In the genomic region with DNA sequence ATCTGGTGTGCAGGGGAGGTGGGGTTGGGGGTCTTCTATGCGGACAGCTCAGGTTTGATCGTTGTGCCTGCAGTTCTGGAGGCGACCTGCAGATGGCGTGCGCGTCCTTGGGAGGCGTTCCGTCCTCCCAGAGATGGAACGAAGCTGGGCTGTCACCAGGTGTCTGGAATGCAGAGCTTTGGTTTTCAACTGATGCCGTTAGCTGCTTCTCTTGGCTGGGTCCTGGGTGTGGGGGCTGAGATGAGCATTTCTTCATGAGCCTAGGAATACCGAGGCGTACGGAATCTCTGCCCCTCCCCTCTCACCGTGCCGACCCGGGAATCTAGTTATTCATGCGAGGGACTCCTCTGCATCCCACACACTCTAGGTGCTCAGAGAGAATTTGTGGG, we compare ENCODE assay signal across 8 cellular contexts.
DNase-seq lines count a peak whose midpoint lies in the region; ATAC-seq and TF ChIP-seq lines count a peak whose summit lies in the region.

No MANE protein-coding gene starts in this region.

- peak; percentile 32 to 83 (median 62) for DNase-seq in CD8-positive, alpha-beta T cell
- DNase-seq in HT-29 (ENCODE audit: low spot score) (peak; percentile 82), RKO (ENCODE audit: low spot score) (peak; percentile 47), foreskin keratinocyte (peak in 1 of 2 donors; percentile 21), occipital lobe (lab: John Stamatoyannopoulos, UW) (peak; percentile 53), testis (peak; percentile 84)
- DNase-seq in activated T-helper 2 cell treated with anti-CD3 and anti-CD28 coated beads, Interferon-gamma antibody, Interleukin-2, Interleukin-4, amounts not matched to agents 10 μg/mL and 5 μg/mL and 100 μg/mL, durations not matched to agents 14 hours and 24 hours and 36 hours (ENCODE audit: low spot score) = peak; percentile 44

- no peak for TF ChIP-seq POLR2A in testis (IDR thresholded peaks at IDR 0.05)

- H3K27me3 Mint-ChIP-seq in CD8-positive, alpha-beta T cell (ENCODE audit: low read depth) = peaks cover 4% of the 10 kb centered on the region
- H3K27me3 Mint-ChIP-seq in activated T-helper 2 cell treated with anti-CD3 and anti-CD28 coated beads, Interferon-gamma antibody, Interleukin-2, Interleukin-4, amounts not matched to agents 10 μg/mL and 5 μg/mL and 100 μg/mL, durations not matched to agents 14 hours and 24 hours and 36 hours (ENCODE audit: low read depth) = no peaks in the 10 kb centered on the region

- WGBS in testis, 2 donors = 5 to 6% methylated on average over 15 to 17 of the region's 17 CpGs

- H3K4me3 ChIP-seq in CD8-positive, alpha-beta T cell (ENCODE audit: low read depth, low read length) = no peak overlapping the region
- H3K4me3 ChIP-seq in testis = peak overlapping the region in 1 of 2 donors; percentile 8

- H3K4me1 Mint-ChIP-seq in CD8-positive, alpha-beta T cell (ENCODE audit: low read depth) = no peaks in the 10 kb centered on the region
- H3K4me1 Mint-ChIP-seq in activated T-helper 2 cell treated with anti-CD3 and anti-CD28 coated beads, Interferon-gamma antibody, Interleukin-2, Interleukin-4, amounts not matched to agents 10 μg/mL and 5 μg/mL and 100 μg/mL, durations not matched to agents 14 hours and 24 hours and 36 hours (ENCODE audit: low read depth) = no peaks in the 10 kb centered on the region

- TF ChIP-seq CTCF in CD8-positive, alpha-beta T cell (IDR thresholded peaks at IDR 0.05) = peak; percentile 97
- TF ChIP-seq CTCF in foreskin keratinocyte (conservative IDR thresholded peaks at IDR 0.05) (peak; percentile 92), testis (IDR thresholded peaks at IDR 0.05) (peak; percentile 80 to 98 (median 88))

- H3K4me1 ChIP-seq in CD8-positive, alpha-beta T cell (ENCODE audit: insufficient read depth, low read length) = peaks cover 3% of the 10 kb centered on the region
- H3K4me1 ChIP-seq in foreskin keratinocyte (no peaks in the 10 kb centered on the region), testis (no peaks in the 10 kb centered on the region)

- H3K9me3 ChIP-seq in CD8-positive, alpha-beta T cell (ENCODE audit: low read length) = no peaks in the 10 kb centered on the region
- no peaks in the 10 kb centered on the region for H3K9me3 ChIP-seq in testis

- ATAC-seq in CD8-positive, alpha-beta T cell = peak; percentile 54
- peak; percentile 49 for ATAC-seq in foreskin keratinocyte
- ATAC-seq in HG02852 (IDR thresholded peaks at IDR 0.05; ENCODE audit: unreplicated experiment) = no peak

- H3K27ac Mint-ChIP-seq in CD8-positive, alpha-beta T cell = no peak overlapping the region
- H3K27ac Mint-ChIP-seq in activated T-helper 2 cell treated with anti-CD3 and anti-CD28 coated beads, Interferon-gamma antibody, Interleukin-2, Interleukin-4, amounts not matched to agents 10 μg/mL and 5 μg/mL and 100 μg/mL, durations not matched to agents 14 hours and 24 hours and 36 hours = no peak overlapping the region

- CTCF ChIA-PET in CD8-positive, alpha-beta T cell (lab: Charles Lee) = interaction anchor here (0.5 to 7.2 kb wide), 33 partner anchors 10 to 745 kb away, joined by 3 to 53 read pairs (median 4); no protein-coding TSS in a partner anchor

- H3K27me3 ChIP-seq in CD8-positive, alpha-beta T cell (ENCODE audit: insufficient read depth, low read length) = no peaks in the 10 kb centered on the region
- H3K27me3 ChIP-seq in foreskin keratinocyte (no peaks in the 10 kb centered on the region), testis (no peaks in the 10 kb centered on the region)

- POLR2A ChIA-PET in CD8-positive, alpha-beta T cell (lab: Charles Lee) = no interaction called here

- no peaks in the 10 kb centered on the region for H3K36me3 ChIP-seq in CD8-positive, alpha-beta T cell (ENCODE audit: insufficient read depth, low read length)
- H3K36me3 ChIP-seq in testis (ENCODE audit: low read depth, missing control alignments) = no peaks in the 10 kb centered on the region

- H3K4me3 Mint-ChIP-seq in CD8-positive, alpha-beta T cell = no peak overlapping the region
- H3K4me3 Mint-ChIP-seq in activated T-helper 2 cell treated with anti-CD3 and anti-CD28 coated beads, Interferon-gamma antibody, Interleukin-2, Interleukin-4, amounts not matched to agents 10 μg/mL and 5 μg/mL and 100 μg/mL, durations not matched to agents 14 hours and 24 hours and 36 hours (ENCODE audit: low read depth) = no peak overlapping the region

- H3K9me3 Mint-ChIP-seq in CD8-positive, alpha-beta T cell = no peaks in the 10 kb centered on the region
- H3K9me3 Mint-ChIP-seq in activated T-helper 2 cell treated with anti-CD3 and anti-CD28 coated beads, Interferon-gamma antibody, Interleukin-2, Interleukin-4, amounts not matched to agents 10 μg/mL and 5 μg/mL and 100 μg/mL, durations not matched to agents 14 hours and 24 hours and 36 hours = no peaks in the 10 kb centered on the region

- H3K36me3 Mint-ChIP-seq in CD8-positive, alpha-beta T cell = no peaks in the 10 kb centered on the region
- no peaks in the 10 kb centered on the region for H3K36me3 Mint-ChIP-seq in activated T-helper 2 cell treated with anti-CD3 and anti-CD28 coated beads, Interferon-gamma antibody, Interleukin-2, Interleukin-4, amounts not matched to agents 10 μg/mL and 5 μg/mL and 100 μg/mL, durations not matched to agents 14 hours and 24 hours and 36 hours (ENCODE audit: low read depth)

- intact Hi-C loops in CD8-positive, alpha-beta T cell (cut with DNase I, micrococcal nuclease) = loop anchor here (1.0 to 10.0 kb wide), 6 partner anchors 391 to 746 kb away; no protein-coding TSS in a partner anchor
- intact Hi-C loops in activated T-helper 2 cell treated with anti-CD3 and anti-CD28 coated beads, Interferon-gamma antibody, Interleukin-2, Interleukin-4, amounts not matched to agents 10 μg/mL and 5 μg/mL and 100 μg/mL, durations not matched to agents 14 hours and 24 hours and 36 hours (cut with micrococcal nuclease) = loop anchor here (5.0 kb wide), 3 partner anchors 41 to 391 kb away; no protein-coding TSS in a partner anchor
- intact Hi-C loops in testis (cut with DNase I; ENCODE audit: low total_unique reads) = loop anchor here (5.0 kb wide), 1 partner anchor 391 kb away; no protein-coding TSS in a partner anchor

- no peak overlapping the region for H3K27ac ChIP-seq in CD8-positive, alpha-beta T cell (ENCODE audit: low read depth, low read length)
- H3K27ac ChIP-seq in foreskin keratinocyte = no peak overlapping the region
- no peak overlapping the region for H3K27ac ChIP-seq in testis
